25 cellular contexts compared by ENCODE assay signal in the genomic region with DNA sequence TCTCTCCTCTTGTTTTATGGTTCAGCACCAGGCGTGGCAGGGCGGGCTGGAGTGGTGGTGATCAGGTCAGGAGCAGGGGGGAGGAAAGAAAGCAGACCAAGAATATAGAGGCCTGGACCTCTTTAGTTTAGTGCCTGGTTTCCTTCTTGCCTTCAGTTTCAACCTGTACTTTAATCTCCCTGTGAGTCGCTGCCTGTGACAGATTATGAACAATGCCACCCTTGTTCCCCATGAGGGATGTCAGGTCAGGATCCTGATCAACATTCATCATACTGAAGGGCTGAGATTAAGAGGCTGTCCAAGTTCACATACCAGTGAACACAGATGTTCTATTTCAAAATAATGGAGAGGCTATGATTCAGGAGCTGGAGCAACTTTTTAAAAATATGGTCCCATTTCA. TPM values are rescaled to one million over a fixed set of nuclear protein-coding genes. Genes with fewer than 3 reads are reported as not detected.
DNase-seq lines count a peak whose midpoint lies in the region; ATAC-seq and TF ChIP-seq lines count a peak whose summit lies in the region.
"Had no signal": no experiment of that assay in that cellular context is flagged by ENCODE, and none has a peak within 500 bp of the region (broad histone marks: within the 10 kb centered on the region; RNA-seq: fewer than 3 reads in every experiment).

No MANE protein-coding gene starts in this region.

- H3K9me3 Mint-ChIP-seq in activated CD4-positive, alpha-beta memory T cell treated with anti-CD3 and anti-CD28 coated beads for 36 hours = peaks cover 5% of the 10 kb centered on the region
- H3K9me3 Mint-ChIP-seq: GM23338; stimulated activated naive CD8-positive, alpha-beta T cell treated with anti-CD3 and anti-CD28 coated beads, Interleukin-15, amount 100 ng/mL, for 72 hours had no signal

- no peaks in the 10 kb centered on the region for H3K36me3 Mint-ChIP-seq in activated CD4-positive, alpha-beta memory T cell treated with anti-CD3 and anti-CD28 coated beads for 36 hours
- H3K36me3 Mint-ChIP-seq in T-helper 17 cell (ENCODE audit: low read depth) = peaks cover 6% of the 10 kb centered on the region
- H3K36me3 Mint-ChIP-seq: CD8-positive, alpha-beta T cell had no signal

- H3K4me3 ChIP-seq in cardiac muscle cell = no peak overlapping the region
- H3K4me3 ChIP-seq: GM23338, psoas muscle, SJCRH30 had no signal

- H3K4me1 Mint-ChIP-seq in activated CD4-positive, alpha-beta memory T cell treated with anti-CD3 and anti-CD28 coated beads for 36 hours (ENCODE audit: low read depth) = no peaks in the 10 kb centered on the region
- H3K4me1 Mint-ChIP-seq in T-helper 17 cell = no peaks in the 10 kb centered on the region
- H3K4me1 Mint-ChIP-seq: GM23338; IgD-negative memory B cell; stimulated activated naive CD8-positive, alpha-beta T cell treated with anti-CD3 and anti-CD28 coated beads, Interleukin-15, amount 100 ng/mL, for 72 hours had no signal

- H3K27ac Mint-ChIP-seq in activated CD4-positive, alpha-beta memory T cell treated with anti-CD3 and anti-CD28 coated beads for 36 hours = no peak overlapping the region
- H3K27ac Mint-ChIP-seq in T-helper 17 cell = no peak overlapping the region
- H3K27ac Mint-ChIP-seq: activated naive CD8-positive, alpha-beta T cell; CD8-positive, alpha-beta T cell; GM23338; IgD-negative memory B cell; stimulated activated naive CD8-positive, alpha-beta T cell treated with anti-CD3 and anti-CD28 coated beads, Interleukin-15, amount 100 ng/mL, for 72 hours had no signal

- POLR2A ChIA-PET in activated CD4-positive, alpha-beta memory T cell treated with anti-CD3 and anti-CD28 coated beads for 36 hours (lab: Charles Lee) = no interaction called here

- peak; percentile 7 to 19 for DNase-seq in cardiac muscle cell (ENCODE audit: low read depth in 1 of 2, low spot score in 1 of 2)
- DNase-seq in left ventricle myocardium superior = no peak
- peak; percentile 7 for DNase-seq in astrocyte of the hippocampus (ENCODE audit: low read depth, low spot score)
- no peak for DNase-seq in left colon
- DNase-seq in activated CD4-positive, alpha-beta memory T cell treated with anti-CD3 and anti-CD28 coated beads for 36 hours = no peak
- DNase-seq in activated CD4-positive, alpha-beta T cell treated with anti-CD3 and anti-CD28 coated beads for 4 hours = no peak
- no peak for DNase-seq in T-helper 17 cell
- DNase-seq: activated CD4-positive, alpha-beta T cell treated with anti-CD3 and anti-CD28 coated beads for 1 hour; activated T-cell treated with anti-CD3 and anti-CD28 coated beads for 4 hours; CD8-positive, alpha-beta T cell; DMS153; kidney glomerular epithelial cell; NCI-H1092 treated with DMSO at 0.1 percent for 48 hours; NCI-H187; NCI-H524 treated with DMSO at 0.1 percent for 48 hours; psoas muscle; stimulated activated CD8-positive, alpha-beta memory T cell treated with anti-CD3 and anti-CD28 coated beads, Interleukin-4, amount 100 ng/mL, for 48 hours; stimulated activated naive CD8-positive, alpha-beta T cell treated with anti-CD3 and anti-CD28 coated beads, Interleukin-15, amount 100 ng/mL, for 72 hours had no signal

- no peak for ATAC-seq in left ventricle myocardium superior
- ATAC-seq in left colon = peak; percentile 18
- ATAC-seq in GM21360 (IDR thresholded peaks at IDR 0.05; ENCODE audit: unreplicated experiment) = no peak
- no peak for ATAC-seq in T-helper 17 cell
- ATAC-seq: CD8-positive, alpha-beta T cell; GM23338; psoas muscle; stimulated activated naive CD8-positive, alpha-beta T cell treated with anti-CD3 and anti-CD28 coated beads, Interleukin-15, amount 100 ng/mL, for 72 hours had no signal

- CTCF ChIA-PET in activated CD4-positive, alpha-beta memory T cell treated with anti-CD3 and anti-CD28 coated beads for 36 hours (lab: Charles Lee) = interaction anchor here (0.8 kb wide), 1 partner anchor 72 kb away, joined by 3 read pairs; no protein-coding TSS in a partner anchor

- H3K9me3 ChIP-seq in cardiac muscle cell (ENCODE audit: low read depth) (no peaks in the 10 kb centered on the region), T-helper 17 cell (ENCODE audit: control insufficient read depth, low read length, poor library complexity, severe bottlenecking) (no peaks in the 10 kb centered on the region)
- H3K9me3 ChIP-seq: psoas muscle, SJCRH30 had no signal

- no peaks in the 10 kb centered on the region for H3K4me1 ChIP-seq in cardiac muscle cell (ENCODE audit: low read depth)
- H3K4me1 ChIP-seq: psoas muscle, SJCRH30 had no signal

- no peak overlapping the region for H3K4me3 Mint-ChIP-seq in activated CD4-positive, alpha-beta memory T cell treated with anti-CD3 and anti-CD28 coated beads for 36 hours
- H3K4me3 Mint-ChIP-seq in T-helper 17 cell = no peak overlapping the region
- H3K4me3 Mint-ChIP-seq: activated naive CD8-positive, alpha-beta T cell; CD8-positive, alpha-beta T cell; GM23338; IgD-negative memory B cell; stimulated activated naive CD8-positive, alpha-beta T cell treated with anti-CD3 and anti-CD28 coated beads, Interleukin-15, amount 100 ng/mL, for 72 hours had no signal

- no peaks in the 10 kb centered on the region for H3K36me3 ChIP-seq in cardiac muscle cell
- H3K36me3 ChIP-seq: SJCRH30 had no signal

- intact Hi-C loops in left ventricle myocardium superior (cut with micrococcal nuclease) = no loop called here
- intact Hi-C loops in left colon (cut with DNase I, micrococcal nuclease) = no loop called here
- intact Hi-C loops in activated CD4-positive, alpha-beta memory T cell treated with anti-CD3 and anti-CD28 coated beads for 36 hours (cut with micrococcal nuclease) = no loop called here

- H3K27me3 Mint-ChIP-seq in activated CD4-positive, alpha-beta memory T cell treated with anti-CD3 and anti-CD28 coated beads for 36 hours = no peaks in the 10 kb centered on the region
- H3K27me3 Mint-ChIP-seq in T-helper 17 cell = no peaks in the 10 kb centered on the region
- H3K27me3 Mint-ChIP-seq: activated naive CD8-positive, alpha-beta T cell; IgD-negative memory B cell; stimulated activated naive CD8-positive, alpha-beta T cell treated with anti-CD3 and anti-CD28 coated beads, Interleukin-15, amount 100 ng/mL, for 72 hours had no signal

- no peak for TF ChIP-seq CTCF in cardiac muscle cell (IDR thresholded peaks at IDR 0.05; ENCODE audit: low read depth, low read length)

- peak overlapping the region; percentile 6 for H3K27ac ChIP-seq in cardiac muscle cell
- H3K27ac ChIP-seq: psoas muscle, SJCRH30 had no signal

- H3K27me3 ChIP-seq in cardiac muscle cell = no peaks in the 10 kb centered on the region
- H3K27me3 ChIP-seq: SJCRH30 had no signal

RNA-seq across cellular contexts. Expression of a gene that starts 11.4 kb away (rescaled TPM):
- total RNA-seq in cardiac muscle cell = 0.42 and 0.66 TPM in 2 replicates
- polyA plus RNA-seq in cardiac muscle cell = 0.16 and 1.1 TPM in 2 replicates
- total RNA-seq in left ventricle myocardium superior = 0.12 TPM
- total RNA-seq in left colon = 1 to 10 TPM; 2.4 to 4.2 TPM
- total RNA-seq in activated CD4-positive, alpha-beta memory T cell treated with anti-CD3 and anti-CD28 coated beads for 36 hours = not detected
- not detected for total RNA-seq in T-helper 17 cell
- total RNA-seq: CD8-positive, alpha-beta T cell; myocyte; SJCRH30; T-helper 1 cell treated with Interleukin-12 subunit alpha and Interleukin-12 subunit beta and Interleukin-4 antibody, amounts not matched to agents 30 ng/mL and 1 ng/mL, for 36 hours had no signal

RNA-seq across cellular contexts. Expression of a gene that starts 58.8 kb away (rescaled TPM):
- total RNA-seq in cardiac muscle cell (427 and 486 TPM in 2 replicates), left ventricle myocardium superior (1,099 TPM), left colon (1,000 to 10,000 TPM; 1,376 to 1,424 TPM), T-helper 17 cell (1,000 to 10,000 TPM; 2,732 to 3,433 TPM)
- polyA plus RNA-seq in cardiac muscle cell = 408 and 465 TPM in 2 replicates
- total RNA-seq in activated CD4-positive, alpha-beta memory T cell treated with anti-CD3 and anti-CD28 coated beads for 36 hours = 1,000 to 10,000 TPM; 2,924 to 2,949 TPM

Comparison
In these comparisons a context has a peak if more than half of its experiments do, and no peak if none do; other contexts are left out.
1. DNase-seq: peak in cardiac muscle cell (2 of 2) and astrocyte of the hippocampus (single experiment); none in left ventricle myocardium superior (single experiment), left colon (0 of 2), activated CD4-positive, alpha-beta memory T cell treated with anti-CD3 and anti-CD28 coated beads for 36 hours (single experiment), activated CD4-positive, alpha-beta T cell treated with anti-CD3 and anti-CD28 coated beads for 4 hours (0 of 2) and T-helper 17 cell (0 of 3).